ENCODE assay signal across 19 cellular contexts in the genomic region with DNA sequence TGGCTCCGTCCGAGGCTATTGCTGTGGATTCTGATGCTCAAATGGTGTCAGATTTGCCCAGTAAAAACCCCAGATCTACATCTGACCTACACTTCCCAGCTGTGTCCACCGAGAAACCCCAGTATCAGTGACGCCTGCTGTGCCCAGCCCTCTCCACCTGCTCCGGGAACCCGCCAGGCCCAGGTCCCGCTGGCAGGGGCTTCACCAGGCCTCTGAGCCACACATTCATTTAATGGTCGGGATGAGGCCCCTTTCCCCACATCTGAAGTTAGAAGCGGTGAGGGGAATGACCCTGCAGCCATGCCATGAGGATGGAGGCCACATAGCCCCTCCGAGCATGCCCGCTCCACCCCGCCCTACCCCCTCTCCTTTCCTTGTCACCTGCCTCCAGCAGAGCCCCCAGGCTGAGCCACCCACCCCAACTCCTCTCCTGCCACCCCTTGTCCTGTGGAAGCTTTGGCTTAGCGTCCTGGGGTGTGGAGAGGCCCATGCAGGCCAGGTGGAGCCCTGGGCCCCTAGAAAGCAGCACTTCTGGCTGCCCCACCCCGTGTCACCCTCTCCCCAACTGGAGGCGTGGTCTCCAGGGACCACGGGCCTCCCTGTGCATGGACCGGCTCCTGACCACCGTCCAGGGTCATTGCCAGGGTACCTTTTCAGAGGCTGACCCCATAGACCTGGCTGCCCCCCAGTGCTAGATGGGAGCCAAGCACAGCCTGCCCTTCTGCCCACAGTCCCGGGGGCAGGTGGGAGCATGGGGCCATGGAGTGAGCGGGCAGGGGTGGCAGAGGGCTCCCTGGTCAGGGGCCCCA. TPM values are rescaled to one million over a fixed set of nuclear protein-coding genes. Genes with fewer than 3 reads are reported as not detected.
"Had no signal": no experiment of that assay in that cellular context is flagged by ENCODE, and none has a peak within 500 bp of the region (broad histone marks: within the 10 kb centered on the region; RNA-seq: fewer than 3 reads in every experiment).

No MANE protein-coding gene starts in this region.

- H3K4me3 Mint-ChIP-seq: activated CD8-positive, alpha-beta T cell treated with anti-CD3 and anti-CD28 coated beads for 36 hours; T-helper 1 cell treated with Interleukin-12 subunit alpha and Interleukin-12 subunit beta and Interleukin-4 antibody, amounts not matched to agents 30 μg/mL and 1 μg/mL, for 36 hours; WTC11 had no signal

- H3K36me3 ChIP-seq: breast epithelium had no signal

- H3K9me3 ChIP-seq: ascending aorta, breast epithelium had no signal

- H3K9me3 Mint-ChIP-seq: activated CD8-positive, alpha-beta T cell treated with anti-CD3 and anti-CD28 coated beads for 36 hours; nephron; T-helper 1 cell treated with Interleukin-12 subunit alpha and Interleukin-12 subunit beta and Interleukin-4 antibody, amounts not matched to agents 30 μg/mL and 1 μg/mL, for 36 hours; WTC11 had no signal

- H3K27ac ChIP-seq: ascending aorta, breast epithelium, epithelial cell of prostate had no signal

- DNase-seq: activated CD4-positive, alpha-beta T cell treated with anti-CD3 and anti-CD28 coated beads for 48 hours; activated CD8-positive, alpha-beta T cell treated with anti-CD3 and anti-CD28 coated beads for 36 hours; activated gamma-delta T cell treated with Interleukin-2 at 50 U/mL for 16 hours; activated T-cell treated with anti-CD3 and anti-CD28 coated beads, Interleukin-2, amount 50 U/mL, for 48 hours; cerebellar nuclear complex; effector CD8-positive, alpha-beta T cell; foreskin melanocyte; midbrain had no signal

- H3K36me3 Mint-ChIP-seq: WTC11 had no signal

- ATAC-seq: activated CD8-positive, alpha-beta T cell treated with anti-CD3 and anti-CD28 coated beads for 36 hours; sciatic nerve; WTC11 had no signal

- H3K4me1 Mint-ChIP-seq: nephron had no signal

- H3K4me3 ChIP-seq: ascending aorta, breast epithelium, lung had no signal

- H3K27ac Mint-ChIP-seq: activated CD8-positive, alpha-beta T cell treated with anti-CD3 and anti-CD28 coated beads for 36 hours; WTC11 had no signal

- H3K27me3 ChIP-seq: ascending aorta had no signal

- H3K4me1 ChIP-seq: ascending aorta, breast epithelium had no signal

- H3K27me3 Mint-ChIP-seq: activated CD8-positive, alpha-beta T cell treated with anti-CD3 and anti-CD28 coated beads for 36 hours had no signal

RNA-seq across cellular contexts. Expression of a gene that starts 34.1 kb away (rescaled TPM):
- total RNA-seq: activated CD8-positive, alpha-beta T cell treated with anti-CD3 and anti-CD28 coated beads for 36 hours; ascending aorta; breast epithelium; fibroblast of lung; osteocyte; pulmonary artery endothelial cell; WTC11 had no signal
- polyA plus RNA-seq: fibroblast of lung had no signal
